35 cellular contexts compared by ENCODE assay signal in the genomic region with DNA sequence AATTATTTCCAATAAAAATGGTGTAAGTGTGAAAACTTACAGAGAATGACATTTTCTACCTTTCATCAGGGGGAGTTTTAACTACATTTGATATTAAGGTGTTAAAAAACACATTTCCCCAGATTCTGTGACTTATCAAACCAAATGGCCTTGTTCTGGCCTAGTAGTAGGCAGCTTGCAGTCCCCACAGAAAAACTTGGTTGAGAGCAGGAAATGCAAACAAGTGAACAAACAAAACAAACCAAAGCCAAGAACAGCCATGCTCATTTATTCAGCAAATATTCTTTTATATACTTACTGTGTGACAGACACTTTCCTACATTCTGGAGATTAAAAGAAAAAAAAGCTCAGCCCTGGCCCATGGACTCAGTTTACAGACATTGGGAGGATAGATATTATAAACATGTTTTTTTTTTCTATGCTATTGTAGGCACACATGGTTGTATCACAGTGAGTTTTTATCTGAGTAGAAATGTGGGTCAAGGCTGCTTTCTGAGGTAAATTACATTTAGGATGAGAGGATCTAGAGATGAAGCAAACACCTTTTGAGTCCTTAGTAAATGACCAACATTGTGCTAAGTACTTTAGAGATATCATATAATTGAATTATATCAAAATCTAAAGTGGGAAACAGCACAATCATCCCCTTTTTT.
"Had no signal": no experiment of that assay in that cellular context is flagged by ENCODE, and none has a peak within 500 bp of the region (broad histone marks: within the 10 kb centered on the region; RNA-seq: fewer than 3 reads in every experiment).

No MANE protein-coding gene starts in this region.

- H3K36me3 ChIP-seq: ascending aorta, brain microvascular endothelial cell, breast epithelium, WERI-Rb-1 had no signal

- H3K9me3 Mint-ChIP-seq: activated CD4-positive, alpha-beta memory T cell treated with anti-CD3 and anti-CD28 coated beads, Interleukin-2, amount 10 ng/mL, durations not matched to agents 7 days and 5 days; activated CD4-positive, alpha-beta T cell treated with anti-CD3 and anti-CD28 coated beads, Interleukin-2, amount 10 ng/mL, durations not matched to agents 7 days and 5 days; activated naive CD8-positive, alpha-beta T cell treated with anti-CD3 and anti-CD28 coated beads, Interleukin-2, amount 10 ng/mL, durations not matched to agents 7 days and 5 days had no signal

- DNase-seq: activated CD4-positive, alpha-beta memory T cell treated with anti-CD3 and anti-CD28 coated beads, Interleukin-2, amount 10 ng/mL, durations not matched to agents 7 days and 5 days; activated CD4-positive, alpha-beta T cell treated with anti-CD3 and anti-CD28 coated beads for 1 hour; activated CD4-positive, alpha-beta T cell treated with anti-CD3 and anti-CD28 coated beads for 36 hours; activated CD4-positive, alpha-beta T cell treated with anti-CD3 and anti-CD28 coated beads for 48 hours; activated CD4-positive, alpha-beta T cell treated with anti-CD3 and anti-CD28 coated beads, Interleukin-2, amount 10 ng/mL, durations not matched to agents 7 days and 5 days; activated CD4-positive, alpha-beta T cell treated with anti-CD3 and anti-CD28 coated beads, Interleukin-2, amount 50 U/mL, for 48 hours; activated CD4-positive, CD25-positive, alpha-beta regulatory T cell; activated CD8-positive, alpha-beta memory T cell treated with anti-CD3 and anti-CD28 coated beads for 24 hours; activated CD8-positive, alpha-beta memory T cell treated with anti-CD3 and anti-CD28 coated beads, Interleukin-2, amount 10 ng/mL, durations not matched to agents 7 days and 5 days; activated CD8-positive, alpha-beta memory T cell treated with anti-CD3 and anti-CD28 coated beads, Interleukin-2, amount 50 U/mL, for 48 hours; activated CD8-positive, alpha-beta T cell treated with anti-CD3 and anti-CD28 coated beads, Interleukin-2, amount 10 ng/mL, durations not matched to agents 7 days and 5 days; activated effector memory CD4-positive, alpha-beta T cell treated with Interleukin-2 at 50 U/mL for 16 hours; activated gamma-delta T cell; activated naive CD4-positive, alpha-beta T cell treated with anti-CD3 and anti-CD28 coated beads, Interleukin-2, amount 10 ng/mL, durations not matched to agents 7 days and 5 days; activated naive CD4-positive, alpha-beta T cell treated with Interleukin-2 at 50 U/mL for 16 hours; activated naive CD8-positive, alpha-beta T cell treated with anti-CD3 and anti-CD28 coated beads, Interleukin-2, amount 10 ng/mL, durations not matched to agents 7 days and 5 days; activated naive CD8-positive, alpha-beta T cell treated with anti-CD3 and anti-CD28 coated beads, Interleukin-2, amount 50 U/mL, for 24 hours; activated T-cell treated with anti-CD3 and anti-CD28 coated beads, Interleukin-2, amount 50 U/mL, for 24 hours; activated T-cell treated with anti-CD3 and anti-CD28 coated beads, Interleukin-2, amount 50 U/mL, for 48 hours; amygdala; anterior cingulate cortex; brain microvascular endothelial cell; central memory CD4-positive, alpha-beta T cell; T-helper 2 cell; T-helper 9 cell; WERI-Rb-1 had no signal

- H3K4me1 Mint-ChIP-seq: activated CD4-positive, alpha-beta memory T cell treated with anti-CD3 and anti-CD28 coated beads, Interleukin-2, amount 10 ng/mL, durations not matched to agents 7 days and 5 days; activated CD4-positive, alpha-beta T cell treated with anti-CD3 and anti-CD28 coated beads for 36 hours; activated CD4-positive, alpha-beta T cell treated with anti-CD3 and anti-CD28 coated beads, Interleukin-2, amount 10 ng/mL, durations not matched to agents 7 days and 5 days; activated CD8-positive, alpha-beta memory T cell treated with anti-CD3 and anti-CD28 coated beads, Interleukin-2, amount 10 ng/mL, durations not matched to agents 7 days and 5 days; activated naive CD4-positive, alpha-beta T cell treated with anti-CD3 and anti-CD28 coated beads, Interleukin-2, amount 10 ng/mL, durations not matched to agents 7 days and 5 days; activated naive CD4-positive, alpha-beta T cell treated with anti-CD3 and anti-CD28 coated beads, Interleukin-2, amount 50 U/mL, for 24 hours; activated naive CD8-positive, alpha-beta T cell treated with anti-CD3 and anti-CD28 coated beads, Interleukin-2, amount 10 ng/mL, durations not matched to agents 7 days and 5 days; activated naive CD8-positive, alpha-beta T cell treated with anti-CD3 and anti-CD28 coated beads, Interleukin-2, amount 50 U/mL, for 24 hours; WTC11 had no signal

- H3K4me3 ChIP-seq: ascending aorta, breast epithelium had no signal

- ATAC-seq: activated CD4-positive, alpha-beta T cell treated with anti-CD3 and anti-CD28 coated beads for 36 hours; activated CD4-positive, CD25-positive, alpha-beta regulatory T cell treated with anti-CD3 and anti-CD28 coated beads, Interleukin-2, amount 50 U/mL, for 24 hours; activated CD8-positive, alpha-beta memory T cell treated with anti-CD3 and anti-CD28 coated beads, Interleukin-2, amount 10 ng/mL, durations not matched to agents 7 days and 5 days; activated CD8-positive, alpha-beta T cell treated with anti-CD3 and anti-CD28 coated beads, Interleukin-2, amount 10 ng/mL, durations not matched to agents 7 days and 5 days; activated naive CD8-positive, alpha-beta T cell treated with anti-CD3 and anti-CD28 coated beads, Interleukin-2, amount 50 U/mL, for 24 hours; WTC11 had no signal

- H3K36me3 Mint-ChIP-seq: activated CD8-positive, alpha-beta memory T cell treated with anti-CD3 and anti-CD28 coated beads, Interleukin-2, amount 10 ng/mL, durations not matched to agents 7 days and 5 days; activated naive CD4-positive, alpha-beta T cell treated with anti-CD3 and anti-CD28 coated beads, Interleukin-2, amount 10 ng/mL, durations not matched to agents 7 days and 5 days; activated naive CD4-positive, alpha-beta T cell treated with anti-CD3 and anti-CD28 coated beads, Interleukin-2, amount 50 U/mL, for 24 hours; activated naive CD8-positive, alpha-beta T cell; activated naive CD8-positive, alpha-beta T cell treated with anti-CD3 and anti-CD28 coated beads, Interleukin-2, amount 10 ng/mL, durations not matched to agents 7 days and 5 days had no signal

- H3K27me3 ChIP-seq: ascending aorta, brain microvascular endothelial cell, breast epithelium had no signal

- H3K27me3 Mint-ChIP-seq: activated CD4-positive, alpha-beta memory T cell treated with anti-CD3 and anti-CD28 coated beads, Interleukin-2, amount 10 ng/mL, durations not matched to agents 7 days and 5 days; activated CD4-positive, alpha-beta T cell treated with anti-CD3 and anti-CD28 coated beads for 36 hours; activated CD4-positive, alpha-beta T cell treated with anti-CD3 and anti-CD28 coated beads, Interleukin-2, amount 10 ng/mL, durations not matched to agents 7 days and 5 days; activated CD8-positive, alpha-beta memory T cell treated with anti-CD3 and anti-CD28 coated beads, Interleukin-2, amount 10 ng/mL, durations not matched to agents 7 days and 5 days; activated naive CD4-positive, alpha-beta T cell treated with anti-CD3 and anti-CD28 coated beads, Interleukin-2, amount 10 ng/mL, durations not matched to agents 7 days and 5 days; activated naive CD4-positive, alpha-beta T cell treated with anti-CD3 and anti-CD28 coated beads, Interleukin-2, amount 50 U/mL, for 24 hours; activated naive CD8-positive, alpha-beta T cell; activated naive CD8-positive, alpha-beta T cell treated with anti-CD3 and anti-CD28 coated beads, Interleukin-2, amount 10 ng/mL, durations not matched to agents 7 days and 5 days; activated naive CD8-positive, alpha-beta T cell treated with anti-CD3 and anti-CD28 coated beads, Interleukin-2, amount 50 U/mL, for 24 hours; activated T-cell treated with anti-CD3 and anti-CD28 coated beads, Interleukin-2, amount 50 U/mL, for 24 hours had no signal

- H3K4me1 ChIP-seq: ascending aorta, breast epithelium had no signal

- H3K27ac Mint-ChIP-seq: activated CD4-positive, alpha-beta memory T cell treated with anti-CD3 and anti-CD28 coated beads, Interleukin-2, amount 10 ng/mL, durations not matched to agents 7 days and 5 days; activated CD4-positive, alpha-beta T cell treated with anti-CD3 and anti-CD28 coated beads for 36 hours; activated CD4-positive, alpha-beta T cell treated with anti-CD3 and anti-CD28 coated beads, Interleukin-2, amount 10 ng/mL, durations not matched to agents 7 days and 5 days; activated CD8-positive, alpha-beta memory T cell treated with anti-CD3 and anti-CD28 coated beads, Interleukin-2, amount 10 ng/mL, durations not matched to agents 7 days and 5 days; activated CD8-positive, alpha-beta T cell treated with anti-CD3 and anti-CD28 coated beads, Interleukin-2, amount 10 ng/mL, durations not matched to agents 7 days and 5 days; activated naive CD4-positive, alpha-beta T cell treated with anti-CD3 and anti-CD28 coated beads, Interleukin-2, amount 10 ng/mL, durations not matched to agents 7 days and 5 days; activated naive CD4-positive, alpha-beta T cell treated with anti-CD3 and anti-CD28 coated beads, Interleukin-2, amount 50 U/mL, for 24 hours; activated naive CD8-positive, alpha-beta T cell; activated naive CD8-positive, alpha-beta T cell treated with anti-CD3 and anti-CD28 coated beads, Interleukin-2, amount 10 ng/mL, durations not matched to agents 7 days and 5 days; activated naive CD8-positive, alpha-beta T cell treated with anti-CD3 and anti-CD28 coated beads, Interleukin-2, amount 50 U/mL, for 24 hours; activated T-cell treated with anti-CD3 and anti-CD28 coated beads, Interleukin-2, amount 50 U/mL, for 24 hours; activated T-helper 2 cell treated with anti-CD3 and anti-CD28 coated beads, Interferon-gamma antibody, Interleukin-2, Interleukin-4, amounts not matched to agents 10 μg/mL and 5 μg/mL and 100 μg/mL, durations not matched to agents 14 hours and 24 hours and 36 hours; T-helper 1 cell treated with Interleukin-12 subunit alpha and Interleukin-12 subunit beta and Interleukin-4 antibody, amounts not matched to agents 30 μg/mL and 1 μg/mL, for 36 hours; T-helper 2 cell treated with Interferon-gamma antibody and Interleukin-4, amounts not matched to agents 5 μg/mL and 100 μg/mL, for 36 hours; WTC11 had no signal

- H3K27ac ChIP-seq: ascending aorta, brain microvascular endothelial cell, breast epithelium, WERI-Rb-1 had no signal

- H3K4me3 Mint-ChIP-seq: activated CD4-positive, alpha-beta memory T cell treated with anti-CD3 and anti-CD28 coated beads, Interleukin-2, amount 10 ng/mL, durations not matched to agents 7 days and 5 days; activated CD4-positive, alpha-beta T cell treated with anti-CD3 and anti-CD28 coated beads for 36 hours; activated CD4-positive, alpha-beta T cell treated with anti-CD3 and anti-CD28 coated beads, Interleukin-2, amount 10 ng/mL, durations not matched to agents 7 days and 5 days; activated CD8-positive, alpha-beta memory T cell treated with anti-CD3 and anti-CD28 coated beads, Interleukin-2, amount 10 ng/mL, durations not matched to agents 7 days and 5 days; activated CD8-positive, alpha-beta T cell treated with anti-CD3 and anti-CD28 coated beads, Interleukin-2, amount 10 ng/mL, durations not matched to agents 7 days and 5 days; activated naive CD4-positive, alpha-beta T cell treated with anti-CD3 and anti-CD28 coated beads, Interleukin-2, amount 10 ng/mL, durations not matched to agents 7 days and 5 days; activated naive CD4-positive, alpha-beta T cell treated with anti-CD3 and anti-CD28 coated beads, Interleukin-2, amount 50 U/mL, for 24 hours; activated naive CD8-positive, alpha-beta T cell; activated naive CD8-positive, alpha-beta T cell treated with anti-CD3 and anti-CD28 coated beads, Interleukin-2, amount 10 ng/mL, durations not matched to agents 7 days and 5 days; activated naive CD8-positive, alpha-beta T cell treated with anti-CD3 and anti-CD28 coated beads, Interleukin-2, amount 50 U/mL, for 24 hours; activated T-cell treated with anti-CD3 and anti-CD28 coated beads, Interleukin-2, amount 50 U/mL, for 24 hours; T-helper 1 cell treated with Interleukin-12 subunit alpha and Interleukin-12 subunit beta and Interleukin-4 antibody, amounts not matched to agents 30 μg/mL and 1 μg/mL, for 36 hours; T-helper 2 cell treated with Interferon-gamma antibody and Interleukin-4, amounts not matched to agents 5 μg/mL and 100 μg/mL, for 36 hours; WTC11 had no signal

- H3K9me3 ChIP-seq: ascending aorta had no signal
